22 cellular contexts compared by ENCODE assay signal in the genomic region with DNA sequence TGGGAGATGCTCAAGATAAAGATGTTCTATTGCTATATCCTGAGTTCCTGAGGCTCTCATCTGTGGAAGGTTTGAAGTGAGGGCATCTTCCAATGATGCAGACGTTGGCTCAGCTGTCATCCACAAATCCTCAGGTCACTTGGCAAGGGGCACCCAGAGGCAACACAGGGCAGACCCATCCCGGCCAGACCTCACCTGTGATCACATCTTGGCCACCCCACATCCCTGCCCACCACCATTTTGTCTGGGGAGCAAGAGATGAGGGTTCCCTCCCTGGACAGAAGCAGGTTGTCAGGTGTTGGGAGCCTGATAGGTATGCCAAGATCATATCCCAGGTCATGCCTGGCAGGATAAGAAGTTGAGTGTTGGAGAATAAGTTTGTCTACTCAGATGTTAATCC.
DNase-seq lines count a peak whose midpoint lies in the region; ATAC-seq and TF ChIP-seq lines count a peak whose summit lies in the region.
"Had no signal": no experiment of that assay in that cellular context is flagged by ENCODE, and none has a peak within 500 bp of the region (broad histone marks: within the 10 kb centered on the region; RNA-seq: fewer than 3 reads in every experiment).

No MANE protein-coding gene starts in this region.

- H3K4me3 Mint-ChIP-seq in osteocyte (ENCODE audit: unreplicated experiment): no peak overlapping the region
- H3K4me3 Mint-ChIP-seq: B cell; CD4-positive, CD25-positive, alpha-beta regulatory T cell; CD8-positive, alpha-beta T cell had no signal

- H3K4me3 ChIP-seq in coronary artery: no peak overlapping the region
- no peak overlapping the region for H3K4me3 ChIP-seq in lung
- H3K4me3 ChIP-seq in vagina: no peak overlapping the region
- H3K4me3 ChIP-seq: BLaER1, GM12878, GM23248 had no signal

- no peak for ATAC-seq in lung (ENCODE audit: insufficient read depth, low FRiP score)
- ATAC-seq: CD8-positive, alpha-beta T cell; GM12878 had no signal

- intact Hi-C loops in vagina (cut with DNase I): no loop called here

- no peaks in the 10 kb centered on the region for H3K36me3 Mint-ChIP-seq in osteocyte (ENCODE audit: unreplicated experiment)
- H3K36me3 Mint-ChIP-seq: CD4-positive, CD25-positive, alpha-beta regulatory T cell; CD8-positive, alpha-beta T cell had no signal

- H3K9me3 Mint-ChIP-seq in osteocyte (ENCODE audit: unreplicated experiment): peaks cover 55% of the 10 kb centered on the region

- no peaks in the 10 kb centered on the region for H3K4me1 ChIP-seq in lung (ENCODE audit: control insufficient read depth in 2 of 2, insufficient read depth in 2 of 2, low read length in 2 of 2)
- no peaks in the 10 kb centered on the region for H3K4me1 ChIP-seq in vagina
- H3K4me1 ChIP-seq: BLaER1, Caco-2 had no signal

- H3K27me3 Mint-ChIP-seq in osteocyte (ENCODE audit: unreplicated experiment): no peaks in the 10 kb centered on the region
- H3K27me3 Mint-ChIP-seq: B cell; CD4-positive, CD25-positive, alpha-beta regulatory T cell had no signal

- H3K27me3 ChIP-seq in lung (ENCODE audit: control insufficient read depth, insufficient read depth): no peaks in the 10 kb centered on the region
- H3K27me3 ChIP-seq in vagina: no peaks in the 10 kb centered on the region
- H3K27me3 ChIP-seq: BLaER1 had no signal

- H3K27ac Mint-ChIP-seq in osteocyte (ENCODE audit: unreplicated experiment): no peak overlapping the region
- H3K27ac Mint-ChIP-seq: B cell; CD4-positive, CD25-positive, alpha-beta regulatory T cell; CD8-positive, alpha-beta T cell had no signal

- 13 to 15% methylated on average over 2 of the region's 2 CpGs for WGBS in lung, 2 donors

- H3K27ac ChIP-seq in coronary artery (no peak overlapping the region), lung (ENCODE audit: low read depth in 1 of 2, low read length in 1 of 2) (no peak overlapping the region), vagina (no peak overlapping the region)
- H3K27ac ChIP-seq: 22Rv1, BLaER1, C4-2B, GM23248 had no signal

- peaks cover 7 to 35% of the 10 kb centered on the region in 2 donors for H3K9me3 ChIP-seq in lung (ENCODE audit: control insufficient read depth in 2 of 2, insufficient read depth in 1 of 2, low read length in 1 of 2)
- no peaks in the 10 kb centered on the region for H3K9me3 ChIP-seq in vagina

- peak; percentile 29 for DNase-seq in coronary artery (ENCODE audit: low spot score)
- DNase-seq in lung (ENCODE audit: low spot score): peak; percentile 9
- DNase-seq in osteocyte (ENCODE audit: extremely low spot score, unreplicated experiment): peak; percentile 80
- peak; percentile 74 to 81 for DNase-seq in vagina (ENCODE audit: extremely low spot score in 2 of 2)
- DNase-seq in RPMI8226: no peak
- DNase-seq in D341Med (ENCODE audit: low spot score): no peak
- no peak for DNase-seq in activated naive CD4-positive, alpha-beta T cell (lab: John Stamatoyannopoulos, UW)
- DNase-seq: Caco-2; CD4-positive, CD25-positive, alpha-beta regulatory T cell; CD8-positive, alpha-beta T cell; DMS 273 treated with DMSO at 0.1 percent for 48 hours; DMS79; EL; GDM1; GM23248; H7; HCEC 1CT had no signal

- no peaks in the 10 kb centered on the region for H3K36me3 ChIP-seq in lung (ENCODE audit: control insufficient read depth in 2 of 2, insufficient read depth in 2 of 2, low read length in 2 of 2)
- H3K36me3 ChIP-seq in vagina: no peaks in the 10 kb centered on the region
- H3K36me3 ChIP-seq: BLaER1 had no signal

- no peak for TF ChIP-seq POLR2A in vagina (IDR thresholded peaks at IDR 0.05)

- TF ChIP-seq CTCF in coronary artery (IDR thresholded peaks at IDR 0.05) (no peak), lung (IDR thresholded peaks at IDR 0.05; ENCODE audit: control extremely low read depth, extremely low read depth) (no peak), osteocyte (IDR thresholded peaks at IDR 0.05) (no peak), vagina (IDR thresholded peaks at IDR 0.05) (no peak)

- H3K4me1 Mint-ChIP-seq in osteocyte (ENCODE audit: unreplicated experiment): no peaks in the 10 kb centered on the region
- H3K4me1 Mint-ChIP-seq: B cell; CD4-positive, CD25-positive, alpha-beta regulatory T cell had no signal

Comparison
In these comparisons a context has a peak if more than half of its experiments do, and no peak if none do; other contexts are left out.
1. DNase-seq: peak in coronary artery (single experiment), lung (single experiment), osteocyte (single experiment) and vagina (2 of 2); none in RPMI8226 (single experiment), D341Med (single experiment) and activated naive CD4-positive, alpha-beta T cell (0 of 4).